In the genomic region with DNA sequence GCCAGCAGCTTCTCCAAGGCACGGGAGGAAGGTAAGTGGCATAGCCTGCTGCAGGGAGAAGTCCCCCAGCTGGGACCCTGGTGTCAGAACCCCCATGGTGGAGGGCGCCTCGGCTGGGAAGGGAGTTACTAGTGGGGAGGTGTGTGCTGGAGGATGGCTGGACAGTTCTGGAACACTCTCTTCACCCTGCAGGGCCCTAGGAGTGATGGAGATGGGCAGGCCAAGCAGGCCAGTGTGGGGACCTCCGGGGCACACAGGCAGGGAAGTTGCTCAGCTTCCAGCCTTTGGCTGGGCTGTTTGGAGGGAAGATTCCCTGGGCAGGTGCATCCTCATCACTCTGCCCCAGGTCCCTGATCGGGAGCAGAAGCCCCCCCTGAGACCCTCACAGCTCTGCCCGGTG, we compare ENCODE assay signal across 26 cellular contexts. TPM values are rescaled to one million over a fixed set of nuclear protein-coding genes. Genes with fewer than 3 reads are reported as not detected.
A peak's percentile ranks its signal among the peaks of the same experiment; 100 is the strongest.
DNase-seq lines count a peak whose midpoint lies in the region; ATAC-seq and TF ChIP-seq lines count a peak whose summit lies in the region.
"Had no signal": no experiment of that assay in that cellular context is flagged by ENCODE, and none has a peak within 500 bp of the region (broad histone marks: within the 10 kb centered on the region; RNA-seq: fewer than 3 reads in every experiment).

No MANE protein-coding gene starts in this region.

- H2BK15ac ChIP-seq in mesenchymal stem cell (ENCODE audit: low read depth, poor library complexity, severe bottlenecking): peak overlapping the region; percentile 26

- H3K27ac ChIP-seq in SU-DHL-6 (ENCODE audit: low read depth, low read length) (peak overlapping the region; percentile 96), mesenchymal stem cell (ENCODE audit: low read length, poor library complexity, severe bottlenecking) (no peak overlapping the region), upper lobe of left lung (peak overlapping the region in 3 of 4 donors; percentile 3 to 73 (median 53))
- H3K27ac ChIP-seq: left ventricle myocardium inferior had no signal

- H4K20me1 ChIP-seq in SU-DHL-6 (ENCODE audit: low read depth, low read length): no peaks in the 10 kb centered on the region

- H3K36me3 ChIP-seq in SU-DHL-6 (ENCODE audit: low read length) (no peaks in the 10 kb centered on the region), mesenchymal stem cell (ENCODE audit: control insufficient read depth in 1 of 2, insufficient read depth in 2 of 2, low read depth in 1 of 2, low read length in 2 of 2) (no peaks in the 10 kb centered on the region), upper lobe of left lung (no peaks in the 10 kb centered on the region)
- H3K36me3 ChIP-seq: left ventricle myocardium inferior had no signal

- peaks cover 42% of the 10 kb centered on the region for H3F3A ChIP-seq in SU-DHL-6 (ENCODE audit: insufficient read depth)

- H3K4me1 Mint-ChIP-seq in activated naive CD8-positive, alpha-beta T cell treated with anti-CD3 and anti-CD28 coated beads, Interleukin-2, amount 50 U/mL, for 24 hours: peaks cover 38% of the 10 kb centered on the region
- H3K4me1 Mint-ChIP-seq in activated naive CD8-positive, alpha-beta T cell treated with anti-CD3 and anti-CD28 coated beads for 36 hours: peaks cover 33% of the 10 kb centered on the region

- no peak overlapping the region for H2BK120ac ChIP-seq in mesenchymal stem cell (ENCODE audit: low read depth, low read length)

- H2AFZ ChIP-seq in SU-DHL-6 (ENCODE audit: low read depth, low read length, severe bottlenecking) (no peak overlapping the region), mesenchymal stem cell (ENCODE audit: low read depth, low read length) (no peak overlapping the region)

- H2BK5ac ChIP-seq in mesenchymal stem cell (ENCODE audit: low read depth, low read length, poor library complexity, severe bottlenecking): no peak overlapping the region

- H3K14ac ChIP-seq in mesenchymal stem cell (ENCODE audit: low read length in 2 of 2): no peak overlapping the region

- peak overlapping the region; percentile 70 for H3K9ac ChIP-seq in SU-DHL-6 (ENCODE audit: low read length)
- no peak overlapping the region for H3K9ac ChIP-seq in mesenchymal stem cell (ENCODE audit: low read length)
- H3K9ac ChIP-seq: SK-N-SH had no signal

- peak overlapping the region; percentile 54 for H4K91ac ChIP-seq in mesenchymal stem cell (ENCODE audit: low read length)

- no peaks in the 10 kb centered on the region for H3K27me3 ChIP-seq in SU-DHL-6 (ENCODE audit: low read length)
- peaks cover 0 to 16% of the 10 kb centered on the region in 2 experiments for H3K27me3 ChIP-seq in mesenchymal stem cell (ENCODE audit: control insufficient read depth in 1 of 2, insufficient read depth in 1 of 2, low read length in 2 of 2)
- no peaks in the 10 kb centered on the region for H3K27me3 ChIP-seq in upper lobe of left lung

- no peak overlapping the region for H3K23ac ChIP-seq in mesenchymal stem cell (ENCODE audit: low read length in 2 of 2)

- H3K27ac Mint-ChIP-seq in activated naive CD8-positive, alpha-beta T cell treated with anti-CD3 and anti-CD28 coated beads, Interleukin-2, amount 50 U/mL, for 24 hours: peak overlapping the region; percentile 69
- no peak overlapping the region for H3K27ac Mint-ChIP-seq in activated naive CD8-positive, alpha-beta T cell treated with anti-CD3 and anti-CD28 coated beads for 36 hours
- H3K27ac Mint-ChIP-seq: activated T-cell treated with anti-CD3 and anti-CD28 coated beads, Interleukin-2, amount 50 U/mL, for 72 hours had no signal

- no peak overlapping the region for H2AK5ac ChIP-seq in mesenchymal stem cell (ENCODE audit: low read length, severe bottlenecking)

- 88% methylated on average over 6 of the region's 6 CpGs for WGBS in mesenchymal stem cell
- WGBS in upper lobe of left lung, 2 donors: 92 to 94% methylated on average over 5 to 6 of the region's 6 CpGs

- H3K4ac ChIP-seq in mesenchymal stem cell (ENCODE audit: low read depth in 1 of 2, low read length in 2 of 2): no peak overlapping the region

- H3K4me3 ChIP-seq in SU-DHL-6 (ENCODE audit: insufficient read depth, low read length, poor library complexity, severe bottlenecking) (peak overlapping the region; percentile 28), mesenchymal stem cell (ENCODE audit: insufficient read depth in 1 of 2, low read depth in 1 of 2, low read length in 2 of 2) (no peak overlapping the region), upper lobe of left lung (no peak overlapping the region)
- H3K4me3 ChIP-seq: left ventricle myocardium inferior had no signal

- peak overlapping the region; percentile 68 for H3K4me2 ChIP-seq in SU-DHL-6 (ENCODE audit: low read depth, low read length, poor library complexity, severe bottlenecking)
- no peak overlapping the region for H3K4me2 ChIP-seq in mesenchymal stem cell (ENCODE audit: low read length, poor library complexity, severe bottlenecking)
- H3K4me2 ChIP-seq: SK-N-SH had no signal

- TF ChIP-seq EP300 in upper lobe of left lung (IDR thresholded peaks at IDR 0.05): no peak

- H3K4me1 ChIP-seq in mesenchymal stem cell (ENCODE audit: control insufficient read depth, insufficient read depth, low read depth, low read length): peaks cover 39% of the 10 kb centered on the region
- peaks cover 33 to 71% (median 52%) of the 10 kb centered on the region in 4 donors for H3K4me1 ChIP-seq in upper lobe of left lung

- H3K9me2 ChIP-seq in SU-DHL-6 (replicated peaks; ENCODE audit: insufficient read depth, low read length): no peaks in the 10 kb centered on the region
- H3K9me2 ChIP-seq: SK-N-SH had no signal

- TF ChIP-seq POLR2A in upper lobe of left lung (IDR thresholded peaks at IDR 0.05): no peak

- peak overlapping the region; percentile 40 for H4K8ac ChIP-seq in mesenchymal stem cell (ENCODE audit: low read length)

- no peak for TF ChIP-seq CTCF in SU-DHL-6 (IDR thresholded peaks at IDR 0.05; ENCODE audit: insufficient read depth, low read length, poor library complexity, severe bottlenecking)
- no peak for TF ChIP-seq CTCF in upper lobe of left lung (IDR thresholded peaks at IDR 0.05)

- H3K9me3 Mint-ChIP-seq in activated naive CD8-positive, alpha-beta T cell treated with anti-CD3 and anti-CD28 coated beads, Interleukin-2, amount 50 U/mL, for 24 hours: no peaks in the 10 kb centered on the region
- no peaks in the 10 kb centered on the region for H3K9me3 Mint-ChIP-seq in activated naive CD8-positive, alpha-beta T cell treated with anti-CD3 and anti-CD28 coated beads for 36 hours
- H3K9me3 Mint-ChIP-seq: activated CD8-positive, alpha-beta T cell treated with anti-CD3 and anti-CD28 coated beads for 36 hours; activated T-cell treated with anti-CD3 and anti-CD28 coated beads, Interleukin-2, amount 50 U/mL, for 72 hours had no signal

- no peaks in the 10 kb centered on the region for H3K9me3 ChIP-seq in SU-DHL-6 (ENCODE audit: insufficient read depth, low read length)
- H3K9me3 ChIP-seq in mesenchymal stem cell (ENCODE audit: control insufficient read depth, low read length): no peaks in the 10 kb centered on the region
- no peaks in the 10 kb centered on the region for H3K9me3 ChIP-seq in upper lobe of left lung
- H3K9me3 ChIP-seq: left ventricle myocardium inferior, SK-N-SH had no signal

- H3K79me2 ChIP-seq in SU-DHL-6 (ENCODE audit: insufficient read depth, low read length): no peaks in the 10 kb centered on the region

- DNase-seq in activated naive CD8-positive, alpha-beta T cell treated with anti-CD3 and anti-CD28 coated beads, Interleukin-2, amount 50 U/mL, for 24 hours: no peak
- DNase-seq in activated naive CD8-positive, alpha-beta T cell treated with anti-CD3 and anti-CD28 coated beads for 36 hours: no peak
- no peak for DNase-seq in mesenchymal stem cell
- no peak for DNase-seq in upper lobe of left lung
- DNase-seq in COLO668 (lab: John Stamatoyannopoulos, UW; ENCODE audit: unreplicated experiment): no peak
- no peak for DNase-seq in DMS79 (lab: John Stamatoyannopoulos, UW)
- DNase-seq in anterior cingulate cortex (lab: John Stamatoyannopoulos, UW): no peak
- DNase-seq: activated CD4-positive, CD25-positive, alpha-beta regulatory T cell; activated T-cell treated with anti-CD3 and anti-CD28 coated beads, Interleukin-2, amount 50 U/mL, for 72 hours; cortex of kidney; HCEC 1CT; head of caudate nucleus; left ventricle myocardium inferior; NCI-H1105; NCI-H2081 treated with DMSO at 0.1 percent for 48 hours; NCI-H510A; NK-92 treated with Interleukin-12 subunit alpha and Interleukin-12 subunit beta, amount 100 ng/mL, for 24 hours; occipital lobe; SK-N-SH; stimulated activated CD8-positive, alpha-beta memory T cell treated with anti-CD3 and anti-CD28 coated beads, Interleukin-4, amount 100 ng/mL, for 48 hours; T-helper 9 cell had no signal

- ATAC-seq in activated naive CD8-positive, alpha-beta T cell treated with anti-CD3 and anti-CD28 coated beads, Interleukin-2, amount 50 U/mL, for 24 hours: no peak
- ATAC-seq in upper lobe of left lung (ENCODE audit: low FRiP score in 2 of 2): no peak

- H2BK12ac ChIP-seq in mesenchymal stem cell (ENCODE audit: low read length in 2 of 2): no peak overlapping the region

- H3K27me3 Mint-ChIP-seq in activated naive CD8-positive, alpha-beta T cell treated with anti-CD3 and anti-CD28 coated beads, Interleukin-2, amount 50 U/mL, for 24 hours: no peaks in the 10 kb centered on the region
- no peaks in the 10 kb centered on the region for H3K27me3 Mint-ChIP-seq in activated naive CD8-positive, alpha-beta T cell treated with anti-CD3 and anti-CD28 coated beads for 36 hours
- H3K27me3 Mint-ChIP-seq: activated CD8-positive, alpha-beta T cell treated with anti-CD3 and anti-CD28 coated beads for 36 hours had no signal

- no peaks in the 10 kb centered on the region for H3K79me1 ChIP-seq in mesenchymal stem cell (replicated peaks; ENCODE audit: low read length, poor library complexity, severe bottlenecking)

- H3K18ac ChIP-seq in mesenchymal stem cell (ENCODE audit: low read depth in 1 of 2, low read length in 2 of 2): peak overlapping the region in 1 of 2 experiments; percentile 18

- no peak overlapping the region for H3K4me3 Mint-ChIP-seq in activated naive CD8-positive, alpha-beta T cell treated with anti-CD3 and anti-CD28 coated beads, Interleukin-2, amount 50 U/mL, for 24 hours
- H3K4me3 Mint-ChIP-seq in activated naive CD8-positive, alpha-beta T cell treated with anti-CD3 and anti-CD28 coated beads for 36 hours: no peak overlapping the region
- H3K4me3 Mint-ChIP-seq: activated CD8-positive, alpha-beta T cell treated with anti-CD3 and anti-CD28 coated beads for 36 hours; activated T-cell treated with anti-CD3 and anti-CD28 coated beads, Interleukin-2, amount 50 U/mL, for 72 hours had no signal

- H3K36me3 Mint-ChIP-seq in activated naive CD8-positive, alpha-beta T cell treated with anti-CD3 and anti-CD28 coated beads, Interleukin-2, amount 50 U/mL, for 24 hours (ENCODE audit: low read depth): no peaks in the 10 kb centered on the region
- H3K36me3 Mint-ChIP-seq in activated naive CD8-positive, alpha-beta T cell treated with anti-CD3 and anti-CD28 coated beads for 36 hours: peaks cover 6% of the 10 kb centered on the region

RNA-seq across cellular contexts. Expression of a gene that starts 0.7 kb away (rescaled TPM):
- not detected for total RNA-seq in activated naive CD8-positive, alpha-beta T cell treated with anti-CD3 and anti-CD28 coated beads for 36 hours
- not detected for polyA plus RNA-seq in mesenchymal stem cell (2013, experiment 1 of 2)
- not detected for polyA plus RNA-seq in mesenchymal stem cell (2013, experiment 2 of 2)
- total RNA-seq in upper lobe of left lung: 1 to 10 TPM in 1 of 6 donors, under 1 TPM in 2, not detected in 3; 0.46 to 1.1 (median 0.54) TPM
- total RNA-seq: left ventricle myocardium inferior, mucosa of gallbladder, occipital lobe, RPMI7951, temporal lobe had no signal
- polyA plus RNA-seq: SK-N-SH had no signal

RNA-seq across cellular contexts. Expression of a gene that starts 16.3 kb away (rescaled TPM):
- total RNA-seq in activated naive CD8-positive, alpha-beta T cell treated with anti-CD3 and anti-CD28 coated beads for 36 hours: 100 to 1,000 TPM; 133 to 136 TPM
- 0.86 TPM for polyA plus RNA-seq in mesenchymal stem cell (2013, experiment 1 of 2)
- 0.36 TPM for polyA plus RNA-seq in mesenchymal stem cell (2013, experiment 2 of 2)
- total RNA-seq in upper lobe of left lung: 10 to 100 TPM; 10.8 to 65.0 (median 33.8) TPM
- total RNA-seq: RPMI7951 had no signal

RNA-seq across cellular contexts. Expression of a gene that starts 18.3 kb away (rescaled TPM):
- 100 to 1,000 TPM; 119 to 125 TPM for total RNA-seq in activated naive CD8-positive, alpha-beta T cell treated with anti-CD3 and anti-CD28 coated beads for 36 hours
- 47.9 TPM for polyA plus RNA-seq in mesenchymal stem cell (2013, experiment 1 of 2)
- 44.7 TPM for polyA plus RNA-seq in mesenchymal stem cell (2013, experiment 2 of 2)
- 100 to 1,000 TPM in 5 of 6 donors, 10 to 100 TPM in 1; 51.4 to 216 (median 195) TPM for total RNA-seq in upper lobe of left lung
- total RNA-seq: RPMI7951 had no signal

RNA-seq across cellular contexts. Expression of a gene that starts 21.5 kb away (rescaled TPM):
- 100 to 1,000 TPM; 126 to 127 TPM for total RNA-seq in activated naive CD8-positive, alpha-beta T cell treated with anti-CD3 and anti-CD28 coated beads for 36 hours
- polyA plus RNA-seq in mesenchymal stem cell (2013, experiment 1 of 2): 42.5 TPM
- 43.7 TPM for polyA plus RNA-seq in mesenchymal stem cell (2013, experiment 2 of 2)
- 100 to 1,000 TPM; 110 to 265 (median 179) TPM for total RNA-seq in upper lobe of left lung

RNA-seq across cellular contexts. Expression of a gene that starts 40.0 kb away (rescaled TPM):
- total RNA-seq in activated naive CD8-positive, alpha-beta T cell treated with anti-CD3 and anti-CD28 coated beads for 36 hours: 100 to 1,000 TPM; 144 to 150 TPM
- polyA plus RNA-seq in mesenchymal stem cell (2013, experiment 1 of 2): 20.4 TPM
- 21.2 TPM for polyA plus RNA-seq in mesenchymal stem cell (2013, experiment 2 of 2)
- 10 to 100 TPM in 3 of 6 donors, 1 to 10 TPM in 3; 2.8 to 16.0 (median 9.0) TPM for total RNA-seq in upper lobe of left lung
